Comparison of ENCODE assay signal across 10 cellular contexts in the genomic region with DNA sequence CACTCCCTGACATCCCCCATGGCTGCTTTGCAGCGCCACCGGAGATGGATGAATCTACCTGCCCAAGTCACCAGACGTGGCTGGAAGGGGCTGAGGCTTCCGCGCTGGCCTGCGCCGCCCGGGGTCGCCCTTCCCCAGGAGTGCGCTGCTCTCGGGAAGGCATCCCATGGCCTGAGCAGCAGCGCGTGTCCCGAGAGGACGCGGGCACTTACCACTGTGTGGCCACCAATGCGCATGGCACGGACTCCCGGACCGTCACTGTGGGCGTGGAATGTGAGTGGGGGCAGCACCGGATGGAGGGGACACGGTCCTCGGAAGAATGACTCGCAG. TPM values are rescaled to one million over a fixed set of nuclear protein-coding genes. Genes with fewer than 3 reads are reported as not detected.
DNase-seq lines count a peak whose midpoint lies in the region; ATAC-seq and TF ChIP-seq lines count a peak whose summit lies in the region.
"Had no signal": no experiment of that assay in that cellular context is flagged by ENCODE, and none has a peak within 500 bp of the region (broad histone marks: within the 10 kb centered on the region; RNA-seq: fewer than 3 reads in every experiment).

No MANE protein-coding gene starts in this region.

- H3K4me3 Mint-ChIP-seq in T-helper 17 cell: peak overlapping the region; percentile 90

- H3K36me3 Mint-ChIP-seq in T-helper 17 cell (ENCODE audit: low read depth): peaks cover 7% of the 10 kb centered on the region

- peaks cover 40% of the 10 kb centered on the region for H3K4me1 Mint-ChIP-seq in T-helper 17 cell

- peaks cover 55% of the 10 kb centered on the region for H3K27me3 Mint-ChIP-seq in T-helper 17 cell

- peak; percentile 2 for TF ChIP-seq CTCF in AG09309 (IDR thresholded peaks at IDR 0.05; ENCODE audit: control insufficient read depth, insufficient read depth, low read depth, low read length, missing control alignments)

- DNase-seq in AG09309 (ENCODE audit: low read depth) (no peak), T-helper 17 cell (no peak), left colon (peak in 1 of 2 donors; percentile 50), GM03348 (ENCODE audit: low spot score) (no peak), NCI-H524 (lab: John Stamatoyannopoulos, UW) (no peak), Ammon's horn (ENCODE audit: low spot score) (no peak)
- DNase-seq: body of pancreas, MG63, T-helper 1 cell had no signal

- ATAC-seq in T-helper 17 cell (no peak), left colon (peak; percentile 37)
- ATAC-seq: body of pancreas, mucosa of descending colon had no signal

- H3K9me3 ChIP-seq in T-helper 17 cell (ENCODE audit: control insufficient read depth, low read length, poor library complexity, severe bottlenecking): no peaks in the 10 kb centered on the region
- H3K9me3 ChIP-seq: body of pancreas, mucosa of descending colon had no signal

- intact Hi-C loops in left colon (cut with DNase I, micrococcal nuclease): no loop called here

- H3K27ac Mint-ChIP-seq in T-helper 17 cell: peak overlapping the region; percentile 91

- no peak overlapping the region for H3K4me3 ChIP-seq in AG09309 (ENCODE audit: control insufficient read depth, low read depth, low read length)
- H3K4me3 ChIP-seq: body of pancreas, MG63, mucosa of descending colon had no signal

RNA-seq across cellular contexts. Expression of a gene that starts 4.6 kb away (rescaled TPM):
- under 1 TPM; 0.10 to 0.25 TPM for total RNA-seq in T-helper 17 cell
- 1 to 10 TPM in 1 of 2 donors, under 1 TPM in 1; 0.76 to 1.1 TPM for total RNA-seq in left colon

RNA-seq across cellular contexts. Expression of a gene that starts 7.6 kb away (rescaled TPM):
- 1 to 10 TPM in 1 of 2 donors, under 1 TPM in 1; 0.94 to 1.6 TPM for total RNA-seq in T-helper 17 cell
- total RNA-seq in left colon: under 1 TPM in 1 of 2 donors, not detected in 1; 0.53 TPM

RNA-seq across cellular contexts. Expression of a gene that starts 15.3 kb away (rescaled TPM):
- total RNA-seq in T-helper 17 cell (1 to 10 TPM; 1.1 to 2.4 TPM), left colon (1 to 10 TPM; 1.6 to 2.8 TPM)

RNA-seq across cellular contexts. Expression of a gene that starts 21.5 kb away (rescaled TPM):
- total RNA-seq in T-helper 17 cell: 1 to 10 TPM; 3.3 to 5.9 TPM
- total RNA-seq in left colon: 10 to 100 TPM; 11.2 to 11.8 TPM

RNA-seq across cellular contexts. Expression of a gene that starts 23.4 kb away (rescaled TPM):
- total RNA-seq in T-helper 17 cell (10 to 100 TPM; 18.7 to 28.1 TPM), left colon (1 to 10 TPM; 7.7 to 8.7 TPM)
